35 cellular contexts compared by ENCODE assay signal in the genomic region with DNA sequence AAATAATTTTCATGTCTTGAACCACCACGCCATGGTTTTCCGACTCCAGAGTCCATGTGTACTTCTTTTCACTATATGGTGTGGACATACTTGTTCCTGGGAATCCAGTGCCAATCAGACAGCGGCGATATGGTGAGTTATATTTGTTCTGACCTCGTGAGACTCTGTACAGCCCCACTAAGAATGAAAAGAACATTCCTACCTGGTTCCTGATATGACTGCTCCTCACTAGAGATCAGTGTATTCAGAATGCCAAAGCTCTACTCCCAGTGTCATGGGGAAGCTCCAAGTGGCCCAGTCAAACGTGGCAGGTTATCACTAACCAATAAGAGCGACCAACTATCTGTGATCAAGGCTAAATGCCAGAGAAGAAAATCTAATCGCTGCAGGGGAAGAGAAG. TPM values are rescaled to one million over a fixed set of nuclear protein-coding genes. Genes with fewer than 3 reads are reported as not detected.
"Had no signal": no experiment of that assay in that cellular context is flagged by ENCODE, and none has a peak within 500 bp of the region (broad histone marks: within the 10 kb centered on the region; RNA-seq: fewer than 3 reads in every experiment).

No MANE protein-coding gene starts in this region.

- H3K4me3 ChIP-seq: adrenal gland, body of pancreas, cardiac muscle cell, coronary artery, dorsolateral prefrontal cortex, esophagus muscularis mucosa, gastrocnemius medialis, heart right ventricle had no signal

- H3K36me3 ChIP-seq: adrenal gland, cardiac muscle cell, esophagus muscularis mucosa, gastrocnemius medialis, heart right ventricle, WERI-Rb-1 had no signal

- H3K4me1 Mint-ChIP-seq: activated B cell treated with CpG ODN at 0.5 μM for 24 hours; activated naive CD8-positive, alpha-beta T cell treated with anti-CD3 and anti-CD28 coated beads, Interleukin-2, amount 50 U/mL, for 24 hours; activated T-helper 17 cell treated with anti-CD3 and anti-CD28 coated beads, Interleukin-2, amount 50 U/mL, for 72 hours; central memory CD8-positive, alpha-beta T cell had no signal

- ATAC-seq: activated CD4-positive, CD25-positive, alpha-beta regulatory T cell treated with anti-CD3 and anti-CD28 coated beads, Interleukin-2, amount 50 U/mL, for 24 hours; activated CD8-positive, alpha-beta T cell treated with anti-CD3 and anti-CD28 coated beads for 36 hours; activated naive CD8-positive, alpha-beta T cell treated with anti-CD3 and anti-CD28 coated beads, Interleukin-2, amount 50 U/mL, for 24 hours; activated T-cell treated with anti-CD3 and anti-CD28 coated beads, Interleukin-2, amount 50 U/mL, for 4 hours; activated T-helper 17 cell treated with anti-CD3 and anti-CD28 coated beads, Interleukin-2, amount 50 U/mL, for 72 hours; body of pancreas; foreskin keratinocyte; gastrocnemius medialis; T-cell had no signal

- H3K9me3 Mint-ChIP-seq: activated B cell treated with CpG ODN at 0.5 μM for 24 hours; activated CD8-positive, alpha-beta T cell treated with anti-CD3 and anti-CD28 coated beads for 36 hours; activated naive CD4-positive, alpha-beta T cell treated with anti-CD3 and anti-CD28 coated beads for 36 hours; activated naive CD4-positive, alpha-beta T cell treated with anti-CD3 and anti-CD28 coated beads, Interleukin-2, amount 50 U/mL, for 24 hours; activated naive CD8-positive, alpha-beta T cell treated with anti-CD3 and anti-CD28 coated beads for 36 hours; activated naive CD8-positive, alpha-beta T cell treated with anti-CD3 and anti-CD28 coated beads, Interleukin-2, amount 50 U/mL, for 24 hours; activated T-cell treated with anti-CD3 and anti-CD28 coated beads, Interleukin-2, amount 50 U/mL, for 4 hours; activated T-helper 17 cell treated with anti-CD3 and anti-CD28 coated beads, Interleukin-2, amount 50 U/mL, for 72 hours; central memory CD8-positive, alpha-beta T cell; dendritic cell treated with granulocyte-macrophage colony-stimulating factor and Interleukin-4, amounts not matched to agents 40 ng/mL and 50 ng/mL, for 4 days; endodermal cell; T-cell; T-helper 1 cell treated with Interleukin-12 subunit alpha and Interleukin-12 subunit beta and Interleukin-4 antibody, amounts not matched to agents 30 μg/mL and 1 μg/mL, for 36 hours had no signal

- H3K4me1 ChIP-seq: body of pancreas, foreskin keratinocyte, gastrocnemius medialis had no signal

- H3K4me3 Mint-ChIP-seq: activated B cell treated with CpG ODN at 0.5 μM for 24 hours; activated CD8-positive, alpha-beta T cell treated with anti-CD3 and anti-CD28 coated beads for 36 hours; activated naive CD4-positive, alpha-beta T cell treated with anti-CD3 and anti-CD28 coated beads for 36 hours; activated naive CD4-positive, alpha-beta T cell treated with anti-CD3 and anti-CD28 coated beads, Interleukin-2, amount 50 U/mL, for 24 hours; activated naive CD8-positive, alpha-beta T cell treated with anti-CD3 and anti-CD28 coated beads for 36 hours; activated naive CD8-positive, alpha-beta T cell treated with anti-CD3 and anti-CD28 coated beads, Interleukin-2, amount 50 U/mL, for 24 hours; activated T-cell treated with anti-CD3 and anti-CD28 coated beads, Interleukin-2, amount 50 U/mL, for 4 hours; activated T-helper 17 cell treated with anti-CD3 and anti-CD28 coated beads, Interleukin-2, amount 50 U/mL, for 72 hours; central memory CD8-positive, alpha-beta T cell; dendritic cell treated with granulocyte-macrophage colony-stimulating factor and Interleukin-4, amounts not matched to agents 40 ng/mL and 50 ng/mL, for 4 days; endodermal cell; T-cell; T-helper 1 cell treated with Interleukin-12 subunit alpha and Interleukin-12 subunit beta and Interleukin-4 antibody, amounts not matched to agents 30 μg/mL and 1 μg/mL, for 36 hours had no signal

- H3K27ac ChIP-seq: adrenal gland, body of pancreas, cardiac muscle cell, coronary artery, dorsolateral prefrontal cortex, esophagus muscularis mucosa, foreskin keratinocyte, gastrocnemius medialis, heart right ventricle, WERI-Rb-1 had no signal

- DNase-seq: activated B cell treated with CpG ODN at 0.5 μM for 24 hours; activated CD4-positive, alpha-beta T cell treated with anti-CD3 and anti-CD28 coated beads for 48 hours; activated CD4-positive, alpha-beta T cell treated with anti-CD3 and anti-CD28 coated beads, Interleukin-2, amount 50 U/mL, for 1 hour; activated CD4-positive, alpha-beta T cell treated with anti-CD3 and anti-CD28 coated beads, Interleukin-2, amount 50 U/mL, for 48 hours; activated CD8-positive, alpha-beta memory T cell treated with anti-CD3 and anti-CD28 coated beads for 24 hours; activated CD8-positive, alpha-beta T cell treated with anti-CD3 and anti-CD28 coated beads for 36 hours; activated effector memory CD4-positive, alpha-beta T cell treated with anti-CD3 and anti-CD28 coated beads, Interleukin-2, amount 50 U/mL, for 16 hours; activated naive CD4-positive, alpha-beta T cell treated with anti-CD3 and anti-CD28 coated beads for 36 hours; activated naive CD8-positive, alpha-beta T cell treated with anti-CD3 and anti-CD28 coated beads for 36 hours; activated naive CD8-positive, alpha-beta T cell treated with anti-CD3 and anti-CD28 coated beads, Interleukin-2, amount 50 U/mL, for 24 hours; activated T-cell treated with anti-CD3 and anti-CD28 coated beads, Interleukin-2, amount 50 U/mL, for 4 hours; adrenal gland; amygdala; aorta; body of pancreas; dorsolateral prefrontal cortex; effector memory CD4-positive, alpha-beta T cell; endodermal cell; erythroblast; foreskin keratinocyte; gastrocnemius medialis; heart right ventricle; T-cell; T1000; WERI-Rb-1 had no signal

- H3K27me3 Mint-ChIP-seq: activated naive CD4-positive, alpha-beta T cell treated with anti-CD3 and anti-CD28 coated beads, Interleukin-2, amount 50 U/mL, for 24 hours; activated naive CD8-positive, alpha-beta T cell treated with anti-CD3 and anti-CD28 coated beads for 36 hours; dendritic cell treated with granulocyte-macrophage colony-stimulating factor and Interleukin-4, amounts not matched to agents 40 ng/mL and 50 ng/mL, for 4 days had no signal

- H3K9me3 ChIP-seq: adrenal gland, body of pancreas, esophagus muscularis mucosa, gastrocnemius medialis had no signal

- H3K36me3 Mint-ChIP-seq: activated naive CD4-positive, alpha-beta T cell treated with anti-CD3 and anti-CD28 coated beads, Interleukin-2, amount 50 U/mL, for 24 hours; activated naive CD8-positive, alpha-beta T cell treated with anti-CD3 and anti-CD28 coated beads for 36 hours; T-cell had no signal

- H3K27ac Mint-ChIP-seq: activated B cell treated with CpG ODN at 0.5 μM for 24 hours; activated CD8-positive, alpha-beta T cell treated with anti-CD3 and anti-CD28 coated beads for 36 hours; activated naive CD4-positive, alpha-beta T cell treated with anti-CD3 and anti-CD28 coated beads for 36 hours; activated naive CD4-positive, alpha-beta T cell treated with anti-CD3 and anti-CD28 coated beads, Interleukin-2, amount 50 U/mL, for 24 hours; activated naive CD8-positive, alpha-beta T cell treated with anti-CD3 and anti-CD28 coated beads for 36 hours; activated naive CD8-positive, alpha-beta T cell treated with anti-CD3 and anti-CD28 coated beads, Interleukin-2, amount 50 U/mL, for 24 hours; activated T-helper 17 cell treated with anti-CD3 and anti-CD28 coated beads, Interleukin-2, amount 50 U/mL, for 72 hours; dendritic cell treated with granulocyte-macrophage colony-stimulating factor and Interleukin-4, amounts not matched to agents 40 ng/mL and 50 ng/mL, for 4 days; endodermal cell; T-cell; T-helper 1 cell treated with Interleukin-12 subunit alpha and Interleukin-12 subunit beta and Interleukin-4 antibody, amounts not matched to agents 30 μg/mL and 1 μg/mL, for 36 hours had no signal

- H3K27me3 ChIP-seq: adrenal gland, body of pancreas, cardiac muscle cell, dorsolateral prefrontal cortex, esophagus muscularis mucosa, foreskin keratinocyte, gastrocnemius medialis, heart right ventricle had no signal

RNA-seq across cellular contexts. Expression of a gene that starts 6.1 kb away (rescaled TPM):
- total RNA-seq: T-helper 2 cell treated with Interferon-gamma antibody and Interleukin-4, amounts not matched to agents 100 ng/mL and 5 ng/mL, for 36 hours had no signal
